10 cellular contexts compared by ENCODE assay signal in the genomic region with DNA sequence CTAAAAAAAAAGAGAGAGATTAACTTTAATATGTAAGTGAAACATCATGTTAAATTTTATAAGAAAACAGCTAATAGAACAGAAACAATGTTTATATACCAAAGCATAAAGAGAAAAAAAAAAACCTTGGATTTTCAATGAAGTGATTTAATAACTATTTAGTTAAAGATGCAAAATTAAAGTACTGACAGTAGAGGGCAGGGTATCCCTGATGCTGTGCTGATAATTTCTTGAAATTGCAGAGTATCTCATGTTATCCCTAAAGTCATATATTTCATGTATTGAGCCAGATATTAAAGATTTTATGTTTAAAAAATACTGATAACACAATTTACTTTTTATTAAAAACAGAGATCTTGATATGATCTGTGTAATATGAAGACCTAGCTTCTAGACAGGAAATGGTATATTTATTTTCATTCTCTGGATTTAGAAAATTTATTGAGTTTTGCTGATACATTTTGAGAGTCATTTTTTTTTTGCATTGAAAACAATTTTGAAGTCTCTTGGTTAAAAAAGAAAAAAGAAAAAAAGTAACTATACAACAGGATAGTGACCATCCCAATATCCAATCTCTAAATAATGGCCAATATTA.
DNase-seq lines count a peak whose midpoint lies in the region; ATAC-seq and TF ChIP-seq lines count a peak whose summit lies in the region.
"Had no signal": no experiment of that assay in that cellular context is flagged by ENCODE, and none has a peak within 500 bp of the region (broad histone marks: within the 10 kb centered on the region; RNA-seq: fewer than 3 reads in every experiment).

No MANE protein-coding gene starts in this region.

- no peak overlapping the region for H3K27ac ChIP-seq in 22Rv1
- H3K27ac ChIP-seq in WERI-Rb-1: no peak overlapping the region
- peak overlapping the region; percentile 3 for H3K27ac ChIP-seq in hepatocyte
- no peak overlapping the region for H3K27ac ChIP-seq in upper lobe of left lung
- H3K27ac ChIP-seq: colonic mucosa had no signal

- no peak overlapping the region for H3K4me2 ChIP-seq in hepatocyte

- H2AFZ ChIP-seq in hepatocyte: no peak overlapping the region

- no peaks in the 10 kb centered on the region for H3K27me3 ChIP-seq in WERI-Rb-1 (ENCODE audit: insufficient read depth, low read depth, severe bottlenecking)
- H3K27me3 ChIP-seq in hepatocyte: no peaks in the 10 kb centered on the region
- no peaks in the 10 kb centered on the region for H3K27me3 ChIP-seq in upper lobe of left lung
- H3K27me3 ChIP-seq: colonic mucosa had no signal

- no peaks in the 10 kb centered on the region for H4K20me1 ChIP-seq in hepatocyte (ENCODE audit: insufficient read depth, poor library complexity, severe bottlenecking)

- H3K4me1 ChIP-seq in hepatocyte (ENCODE audit: insufficient read depth): no peaks in the 10 kb centered on the region
- no peaks in the 10 kb centered on the region for H3K4me1 ChIP-seq in upper lobe of left lung
- H3K4me1 ChIP-seq: colonic mucosa had no signal

- H3K9me2 ChIP-seq in hepatocyte (replicated peaks; ENCODE audit: insufficient read depth): no peaks in the 10 kb centered on the region

- no peaks in the 10 kb centered on the region for H3K79me2 ChIP-seq in hepatocyte

- DNase-seq in HCEC 1CT (peak; percentile 44), WERI-Rb-1 (no peak), hepatocyte (ENCODE audit: low spot score) (no peak), upper lobe of left lung (no peak), activated gamma-delta T cell treated with Interleukin-2 at 50 U/mL for 16 hours (no peak)
- DNase-seq in activated naive CD4-positive, alpha-beta T cell treated with anti-CD3 and anti-CD28 coated beads, Interleukin-2, amount 50 U/mL, for 72 hours (ENCODE audit: low spot score in 2 of 2): no peak
- DNase-seq: colonic mucosa, NCI-H345 had no signal

- no peaks in the 10 kb centered on the region for H3K9me3 ChIP-seq in WERI-Rb-1 (ENCODE audit: severe bottlenecking)
- no peaks in the 10 kb centered on the region for H3K9me3 ChIP-seq in hepatocyte (ENCODE audit: low read depth)
- H3K9me3 ChIP-seq in upper lobe of left lung: no peaks in the 10 kb centered on the region
- H3K9me3 ChIP-seq: colonic mucosa had no signal

- no peaks in the 10 kb centered on the region for H3K36me3 Mint-ChIP-seq in activated naive CD4-positive, alpha-beta T cell treated with anti-CD3 and anti-CD28 coated beads, Interleukin-2, amount 50 U/mL, for 72 hours

- TF ChIP-seq CTCF in 22Rv1 (IDR thresholded peaks at IDR 0.05) (peak; percentile 68), WERI-Rb-1 (IDR thresholded peaks at IDR 0.05; ENCODE audit: low read depth, low read length) (0 out of 2 replicates have a peak, but pooled peaks have one; percentile 6), hepatocyte (IDR thresholded peaks at IDR 0.05; ENCODE audit: poor library complexity) (peak; percentile 60), upper lobe of left lung (IDR thresholded peaks at IDR 0.05) (no peak)

- H3K27ac Mint-ChIP-seq in activated naive CD4-positive, alpha-beta T cell treated with anti-CD3 and anti-CD28 coated beads, Interleukin-2, amount 50 U/mL, for 72 hours: no peak overlapping the region

- TF ChIP-seq POLR2A in upper lobe of left lung (IDR thresholded peaks at IDR 0.05): no peak

- no peak for TF ChIP-seq EP300 in upper lobe of left lung (IDR thresholded peaks at IDR 0.05)

- H3K36me3 ChIP-seq in WERI-Rb-1 (no peaks in the 10 kb centered on the region), hepatocyte (replicated peaks; ENCODE audit: insufficient read depth, low read depth) (no peaks in the 10 kb centered on the region), upper lobe of left lung (no peaks in the 10 kb centered on the region)
- H3K36me3 ChIP-seq: colonic mucosa had no signal

- no peak overlapping the region for H3K4me3 ChIP-seq in WERI-Rb-1 (ENCODE audit: low read depth, low read length)
- no peak overlapping the region for H3K4me3 ChIP-seq in hepatocyte
- H3K4me3 ChIP-seq in upper lobe of left lung: no peak overlapping the region
- H3K4me3 ChIP-seq: colonic mucosa had no signal

- no peaks in the 10 kb centered on the region for H3K9me3 Mint-ChIP-seq in activated naive CD4-positive, alpha-beta T cell treated with anti-CD3 and anti-CD28 coated beads, Interleukin-2, amount 50 U/mL, for 72 hours

- ATAC-seq in upper lobe of left lung (ENCODE audit: low FRiP score in 2 of 2) (no peak), HG03442 (IDR thresholded peaks at IDR 0.05; ENCODE audit: unreplicated experiment) (no peak)
- no peak for ATAC-seq in activated naive CD4-positive, alpha-beta T cell treated with anti-CD3 and anti-CD28 coated beads, Interleukin-2, amount 50 U/mL, for 72 hours

Comparison
In these comparisons a context has a peak if more than half of its experiments do, and no peak if none do; other contexts are left out.
1. CTCF ChIP-seq: peak in 22Rv1 (single experiment), WERI-Rb-1 (single experiment) and hepatocyte (single experiment); none in upper lobe of left lung (0 of 6).